In genomic region chr3:4532535-4533112, GRCh38 we compare ENCODE assay signal across 18 cellular contexts. TPM values are rescaled to one million over a fixed set of nuclear protein-coding genes. Genes with fewer than 3 reads are reported as not detected.
DNase-seq lines count a peak whose midpoint lies in the region; ATAC-seq and TF ChIP-seq lines count a peak whose summit lies in the region.
"Had no signal": no experiment of that assay in that cellular context is flagged by ENCODE, and none has a peak within 500 bp of the region (broad histone marks: within the 10 kb centered on the region; RNA-seq: fewer than 3 reads in every experiment).

No MANE protein-coding gene starts in this region.

- TF ChIP-seq CTCF in heart right ventricle (IDR thresholded peaks at IDR 0.05) (no peak), right atrium auricular region (IDR thresholded peaks at IDR 0.05) (no peak), upper lobe of right lung (IDR thresholded peaks at IDR 0.05) (no peak), PC-9 (conservative IDR thresholded peaks at IDR 0.05) (no peak)

- no peak overlapping the region for H2AFZ ChIP-seq in PC-9
- H2AFZ ChIP-seq: GM23248 had no signal

- H3K9me3 Mint-ChIP-seq in naive B cell = peaks cover 0 to 15% (median 4%) of the 10 kb centered on the region in 7 donors

- BruUV-seq in PC-9 (replicated peaks; lab: Mats Ljungman, UMichigan) = no TSS peak

- H3K4me2 ChIP-seq in PC-9 = no peak overlapping the region

- H3K27ac Mint-ChIP-seq in naive B cell = peak overlapping the region in 5 of 6 donors; percentile 44 to 84 (median 74)

- H3K36me3 ChIP-seq in heart right ventricle = no peaks in the 10 kb centered on the region
- no peaks in the 10 kb centered on the region for H3K36me3 ChIP-seq in right atrium auricular region
- no peaks in the 10 kb centered on the region for H3K36me3 ChIP-seq in upper lobe of right lung
- H3K36me3 ChIP-seq in PC-9 (ENCODE audit: low read depth) = no peaks in the 10 kb centered on the region

- H3F3A ChIP-seq in PC-9 (ENCODE audit: insufficient read depth, low read depth) = no peaks in the 10 kb centered on the region

- H3K4me3 ChIP-seq in heart right ventricle (no peak overlapping the region), right atrium auricular region (no peak overlapping the region), upper lobe of right lung (no peak overlapping the region), PC-9 (no peak overlapping the region)
- H3K4me3 ChIP-seq: GM23248 had no signal

- H3K36me3 Mint-ChIP-seq in naive B cell = peaks cover 21 to 24% of the 10 kb centered on the region in 2 donors

- H3K9me3 ChIP-seq in heart right ventricle (peaks cover 0 to 10% (median 2%) of the 10 kb centered on the region in 11 donors), right atrium auricular region (peaks cover 0 to 5% of the 10 kb centered on the region in 2 donors), upper lobe of right lung (no peaks in the 10 kb centered on the region), PC-9 (ENCODE audit: insufficient read depth, low read depth) (no peaks in the 10 kb centered on the region)

- intact Hi-C loops in heart right ventricle (cut with DNase I) = loop anchor here in 2 of 10 donors (5.0 kb wide), 2 partner anchors 40 to 50 kb away; partner anchors contain the start of gene ITPR1 (in 1 of the 2)
- intact Hi-C loops in upper lobe of right lung (cut with DNase I) = no loop called here
- intact Hi-C loops in head of caudate nucleus (cut with DNase I) = no loop called here
- intact Hi-C loops in PC-9 (cut with micrococcal nuclease; ENCODE audit: unreplicated experiment) = no loop called here

- peak overlapping the region in 8 of 10 donors; percentile 31 to 64 (median 50) for H3K27ac ChIP-seq in heart right ventricle
- H3K27ac ChIP-seq in right atrium auricular region = peak overlapping the region in 1 of 2 donors; percentile 68
- H3K27ac ChIP-seq in upper lobe of right lung = peak overlapping the region; percentile 59
- no peak overlapping the region for H3K27ac ChIP-seq in PC-9
- H3K27ac ChIP-seq: GM23248 had no signal

- peak overlapping the region in 6 of 8 donors; percentile 22 to 77 (median 62) for H3K4me3 Mint-ChIP-seq in naive B cell
- H3K4me3 Mint-ChIP-seq: CD4-positive, CD25-positive, alpha-beta regulatory T cell had no signal

- no peaks in the 10 kb centered on the region for H3K79me2 ChIP-seq in PC-9 (ENCODE audit: low read depth)

- no peaks in the 10 kb centered on the region for H3K27me3 Mint-ChIP-seq in naive B cell
- H3K27me3 Mint-ChIP-seq: CD4-positive, CD25-positive, alpha-beta regulatory T cell had no signal

- 68 to 73% methylated on average over 11 of the region's 11 CpGs for WGBS in heart right ventricle, 2 donors

- POLR2A ChIA-PET in PC-9 (lab: Charles Lee; ENCODE audit: unreplicated experiment) = no interaction called here

- H3K4me1 ChIP-seq in heart right ventricle (peaks cover 0 to 82% (median 59%) of the 10 kb centered on the region in 9 donors), right atrium auricular region (peaks cover 0 to 54% of the 10 kb centered on the region in 2 donors), upper lobe of right lung (peaks cover 49% of the 10 kb centered on the region), PC-9 (replicated peaks; ENCODE audit: insufficient read depth) (0 out of 2 replicates have a peak, but pooled peaks cover 6% of the 10 kb centered on the region)

- no peaks in the 10 kb centered on the region for H3K27me3 ChIP-seq in heart right ventricle
- H3K27me3 ChIP-seq in right atrium auricular region = no peaks in the 10 kb centered on the region
- H3K27me3 ChIP-seq in upper lobe of right lung = no peaks in the 10 kb centered on the region
- H3K27me3 ChIP-seq in PC-9 (ENCODE audit: insufficient read depth, low read depth) = no peaks in the 10 kb centered on the region

- DNase-seq in heart right ventricle (peak in 1 of 2 donors; percentile 28), right atrium auricular region (ENCODE audit: low spot score) (no peak), dermis microvascular lymphatic vessel endothelial cell (ENCODE audit: low read depth in 2 of 2) (peak; percentile 29 to 37), naive B cell (no peak), upper lobe of right lung (no peak), head of caudate nucleus (no peak), PC-9 (no peak), NCI-H1105 treated with DMSO at 0.1 percent for 48 hours (lab: John Stamatoyannopoulos, UW) (no peak)
- DNase-seq: activated CD4-positive, alpha-beta T cell treated with anti-CD3 and anti-CD28 coated beads, Interleukin-2, amount 50 U/mL, for 4 hours; activated naive CD4-positive, alpha-beta T cell treated with anti-CD3 and anti-CD28 coated beads, Interleukin-2, amount 50 U/mL, for 16 hours; activated T-cell treated with anti-CD3 and anti-CD28 coated beads for 4 hours; CD4-positive, CD25-positive, alpha-beta regulatory T cell; DMS79 treated with DMSO at 0.1 percent for 48 hours; GM23248; MM.1S; NK-92 treated with Interleukin-12 subunit alpha and Interleukin-12 subunit beta, amount 100 ng/mL, for 24 hours; posterior cingulate gyrus; SW 1271 had no signal

- ATAC-seq in heart right ventricle = peak in 7 of 8 donors; percentile 41 to 74 (median 46)
- ATAC-seq in naive B cell (ENCODE audit: low read depth in 2 of 2) = no peak
- no peak for ATAC-seq in upper lobe of right lung

- CTCF ChIA-PET in PC-9 (lab: Charles Lee) = no interaction called here

- no peaks in the 10 kb centered on the region for H3K9me2 ChIP-seq in PC-9 (ENCODE audit: insufficient read depth)

- H4K20me1 ChIP-seq in PC-9 (ENCODE audit: insufficient read depth) = no peaks in the 10 kb centered on the region

- H3K4me1 Mint-ChIP-seq in naive B cell = peaks cover 78 to 94% (median 94%) of the 10 kb centered on the region in 3 donors

RNA-seq across cellular contexts. Expression of gene ITPR1, which starts 39.5 kb away (rescaled TPM):
- total RNA-seq in heart right ventricle (10 to 100 TPM; 15.0 to 40.3 (median 19.1) TPM), right atrium auricular region (10 to 100 TPM; 36.7 to 42.5 TPM), dermis microvascular lymphatic vessel endothelial cell (21.6 and 27.6 TPM in 2 replicates), upper lobe of right lung (91.7 TPM), PC-9 (2021) (10.4 and 11.3 TPM in 2 replicates)
- polyA plus RNA-seq in heart right ventricle (10 to 100 TPM in 1 of 2 donors, 1 to 10 TPM in 1; 9.7 to 12.9 TPM), naive B cell (ENCODE audit: low read depth in 6 of 6) (100 to 1,000 TPM in 1 of 6 donors, 10 to 100 TPM in 5; 54.8 to 110 (median 87.3) TPM)

Comparison
In these comparisons a context has a peak if more than half of its experiments do, and no peak if none do; other contexts are left out.
1. ATAC-seq: peak in heart right ventricle (7 of 8); none in naive B cell (0 of 2) and upper lobe of right lung (single experiment).
2. DNase-seq: peak in dermis microvascular lymphatic vessel endothelial cell (2 of 2); none in right atrium auricular region (single experiment), naive B cell (single experiment), upper lobe of right lung (single experiment), head of caudate nucleus (0 of 42), PC-9 (0 of 2) and NCI-H1105 treated with DMSO at 0.1 percent for 48 hours (single experiment).